ENCODE assay signal across 1 cellular context in genomic region chr19:49746206-49746958, GRCh38.
TF ChIP-seq lines count a peak whose summit lies in the region.

No MANE protein-coding gene starts in this region.

TF ChIP-seq in K562, 482 proteins besides CTCF, POLR2A, EP300 and RAD21 (continued from another document and continues in another):
- peak; percentile 64; the same call in 1 of the 2 replicates for TF ChIP-seq ZNF395 (CRISPR knock-in tag; IDR thresholded peaks at IDR 0.05)
- peak; percentile 79 to 82 for TF ChIP-seq NRF1 (conservative IDR thresholded peaks at IDR 0.05 in 1 of 2, IDR thresholded peaks at IDR 0.05 in 1 of 2)
- TF ChIP-seq TGIF2 (CRISPR knock-in tag; IDR thresholded peaks at IDR 0.05): no peak
- peak; percentile 85 for TF ChIP-seq PKNOX1 (IDR thresholded peaks at IDR 0.05)
- TF ChIP-seq PCBP2 (IDR thresholded peaks at IDR 0.05; ENCODE audit: low read depth, low read length, poor library complexity, severe bottlenecking): no peak
- TF ChIP-seq FOXK2 (conservative IDR thresholded peaks at IDR 0.05 in 1 of 2, IDR thresholded peaks at IDR 0.05 in 1 of 2; ENCODE audit: low read depth in 2 of 2): peak; percentile 43 to 51; a peak in 2 of 4 replicates
- TF ChIP-seq HSF4 (CRISPR knock-in tag; IDR thresholded peaks at IDR 0.05; ENCODE audit: borderline replicate concordance): no peak
- TF ChIP-seq U2AF1 (optimal IDR thresholded peaks at IDR 0.05; ENCODE audit: low read depth, low read length): no peak
- TF ChIP-seq PML (IDR thresholded peaks at IDR 0.05; ENCODE audit: low read length): no peak
- no peak for TF ChIP-seq CUX1 (CRISPR knock-in tag; IDR thresholded peaks at IDR 0.05)
- TF ChIP-seq ZNF41 (CRISPR knock-in tag; conservative IDR thresholded peaks at IDR 0.05): no peak
- no peak for TF ChIP-seq FOXA3 (CRISPR knock-in tag; conservative IDR thresholded peaks at IDR 0.05 in 1 of 2, IDR thresholded peaks at IDR 0.05 in 1 of 2)
- no peak for TF ChIP-seq TRIM25 (IDR thresholded peaks at IDR 0.05; ENCODE audit: borderline replicate concordance)
- TF ChIP-seq BHLHE40 (IDR thresholded peaks at IDR 0.05; ENCODE audit: low read length): no peak
- TF ChIP-seq ZNF778 (CRISPR knock-in tag; IDR thresholded peaks at IDR 0.05): no peak
- peak; percentile 29; the same call in 1 of the 2 replicates for TF ChIP-seq THAP12 (CRISPR knock-in tag; IDR thresholded peaks at IDR 0.05)
- TF ChIP-seq CCAR2 (IDR thresholded peaks at IDR 0.05; ENCODE audit: low read depth, low read length): no peak
- no peak for TF ChIP-seq ZNF586 (CRISPR knock-in tag; conservative IDR thresholded peaks at IDR 0.05)
- TF ChIP-seq RBM14 (IDR thresholded peaks at IDR 0.05; ENCODE audit: borderline replicate concordance, insufficient read depth, low read depth, low read length): no peak
- no peak for TF ChIP-seq KDM2B (CRISPR knock-in tag; IDR thresholded peaks at IDR 0.05)
- no peak for TF ChIP-seq ZNF146 (CRISPR knock-in tag; IDR thresholded peaks at IDR 0.05; ENCODE audit: unreplicated experiment)
- TF ChIP-seq ATF6 (CRISPR knock-in tag; IDR thresholded peaks at IDR 0.05): peak; percentile 85; the same call in 1 of the 2 replicates
- no peak for TF ChIP-seq RFX7 (CRISPR knock-in tag; IDR thresholded peaks at IDR 0.05)
- TF ChIP-seq SMC3 (conservative IDR thresholded peaks at IDR 0.05; ENCODE audit: insufficient read depth, low read depth, low read length): 0 out of 2 replicates have a peak, but pooled peaks have one; percentile 6
- TF ChIP-seq RBM25 (IDR thresholded peaks at IDR 0.05; ENCODE audit: low read depth, low read length, severe bottlenecking): no peak
- TF ChIP-seq HOMEZ (CRISPR knock-in tag; IDR thresholded peaks at IDR 0.05): no peak
- TF ChIP-seq E2F5 (CRISPR knock-in tag; IDR thresholded peaks at IDR 0.05): no peak
- no peak for TF ChIP-seq SMAD3 (CRISPR knock-in tag; conservative IDR thresholded peaks at IDR 0.05)
- no peak for TF ChIP-seq SETDB1 (IDR thresholded peaks at IDR 0.05; ENCODE audit: low read length)
- TF ChIP-seq CXXC5 (CRISPR knock-in tag; IDR thresholded peaks at IDR 0.05): peak; percentile 52; the same call in 1 of the 2 replicates
- no peak; the same call in 1 of the 2 replicates for TF ChIP-seq STAT6 (CRISPR knock-in tag; IDR thresholded peaks at IDR 0.05)
- TF ChIP-seq ZNF717 (CRISPR knock-in tag; IDR thresholded peaks at IDR 0.05): no peak
- TF ChIP-seq SRSF1 (IDR thresholded peaks at IDR 0.05; ENCODE audit: low read depth, low read length): no peak
- TF ChIP-seq ZNF408 (CRISPR knock-in tag; IDR thresholded peaks at IDR 0.05; ENCODE audit: low read depth): no peak
- no peak for TF ChIP-seq MBD1 (CRISPR knock-in tag; IDR thresholded peaks at IDR 0.05)
